Comparison of ENCODE assay signal across 20 cellular contexts in the genomic region with DNA sequence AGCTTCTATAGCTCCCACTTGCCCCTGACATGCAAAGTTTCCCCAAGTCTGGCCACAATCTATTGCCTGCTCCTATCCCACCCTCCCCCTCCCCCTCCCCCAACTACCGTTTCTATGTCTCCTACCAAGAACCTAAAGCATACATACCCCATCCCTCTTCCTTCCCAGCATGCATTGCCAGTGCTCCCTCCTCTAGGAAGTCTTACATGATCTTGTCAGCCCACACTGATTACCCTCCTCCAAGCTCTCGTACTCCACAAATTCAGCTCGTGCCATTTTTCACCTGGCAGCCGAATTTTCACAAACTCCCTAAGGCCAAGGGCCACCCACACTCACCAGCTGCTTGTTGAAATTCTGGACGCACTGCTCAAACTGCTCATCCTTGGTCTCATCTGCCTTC. TPM values are rescaled to one million over a fixed set of nuclear protein-coding genes. Genes with fewer than 3 reads are reported as not detected.
A peak's percentile ranks its signal among the peaks of the same experiment; 100 is the strongest.
DNase-seq lines count a peak whose midpoint lies in the region; ATAC-seq and TF ChIP-seq lines count a peak whose summit lies in the region.
"Had no signal": no experiment of that assay in that cellular context is flagged by ENCODE, and none has a peak within 500 bp of the region (broad histone marks: within the 10 kb centered on the region; RNA-seq: fewer than 3 reads in every experiment).

No MANE protein-coding gene starts in this region.

- H3K27me3 Mint-ChIP-seq in GM23338 (ENCODE audit: insufficient read depth, low read depth, poor library complexity) = peaks cover 17% of the 10 kb centered on the region
- H3K27me3 Mint-ChIP-seq in activated T-helper 17 cell treated with anti-CD3 and anti-CD28 coated beads, Interleukin-2, amount 50 U/mL, for 72 hours = no peaks in the 10 kb centered on the region
- H3K27me3 Mint-ChIP-seq in stimulated activated naive CD8-positive, alpha-beta T cell treated with anti-CD3 and anti-CD28 coated beads, Interleukin-15, amount 100 ng/mL, for 72 hours = no peaks in the 10 kb centered on the region

- peak overlapping the region; percentile 17; the same call in 1 of the 2 replicates for H3K27ac Mint-ChIP-seq in GM23338
- H3K27ac Mint-ChIP-seq in activated T-helper 17 cell treated with anti-CD3 and anti-CD28 coated beads, Interleukin-2, amount 50 U/mL, for 72 hours = peak overlapping the region; percentile 70
- peak overlapping the region; percentile 78 to 85 for H3K27ac Mint-ChIP-seq in stimulated activated naive CD8-positive, alpha-beta T cell treated with anti-CD3 and anti-CD28 coated beads, Interleukin-15, amount 100 ng/mL, for 72 hours
- H3K27ac Mint-ChIP-seq: mesothelial cell of epicardium had no signal

- peak overlapping the region; percentile 37 for H3K9ac ChIP-seq in mesenchymal stem cell (ENCODE audit: low read length)
- H3K9ac ChIP-seq in mammary epithelial cell (ENCODE audit: insufficient read depth, low read length) = no peak overlapping the region
- H3K9ac ChIP-seq: KMS-11 had no signal

- H3K4me1 Mint-ChIP-seq in GM23338 = peaks cover 21% of the 10 kb centered on the region
- peaks cover 37% of the 10 kb centered on the region for H3K4me1 Mint-ChIP-seq in activated T-helper 17 cell treated with anti-CD3 and anti-CD28 coated beads, Interleukin-2, amount 50 U/mL, for 72 hours
- H3K4me1 Mint-ChIP-seq in stimulated activated naive CD8-positive, alpha-beta T cell treated with anti-CD3 and anti-CD28 coated beads, Interleukin-15, amount 100 ng/mL, for 72 hours = peaks cover 90% of the 10 kb centered on the region

- no peak overlapping the region for H3K14ac ChIP-seq in mesenchymal stem cell (ENCODE audit: low read length in 2 of 2)

- no peak overlapping the region for H2BK120ac ChIP-seq in mesenchymal stem cell (ENCODE audit: low read depth, low read length)

- peaks cover 43% of the 10 kb centered on the region for H3K79me1 ChIP-seq in mesenchymal stem cell (replicated peaks; ENCODE audit: low read length, poor library complexity, severe bottlenecking)

- no peaks in the 10 kb centered on the region; the same call in 2 of the 3 replicates for H3K9me3 Mint-ChIP-seq in GM23338
- H3K9me3 Mint-ChIP-seq in activated T-helper 17 cell treated with anti-CD3 and anti-CD28 coated beads, Interleukin-2, amount 50 U/mL, for 72 hours = no peaks in the 10 kb centered on the region
- no peaks in the 10 kb centered on the region for H3K9me3 Mint-ChIP-seq in stimulated activated naive CD8-positive, alpha-beta T cell treated with anti-CD3 and anti-CD28 coated beads, Interleukin-15, amount 100 ng/mL, for 72 hours
- H3K9me3 Mint-ChIP-seq: mesothelial cell of epicardium had no signal

- BruUV-seq in mammary epithelial cell (replicated peaks; lab: Mats Ljungman, UMichigan) = no TSS peak

- in situ Hi-C loops in mammary epithelial cell (cut with MboI; ENCODE audit: low sequenced_read_pairs in 2 of 2) = no loop called here

- WGBS in mesenchymal stem cell = 96% methylated on average over 5 of the region's 5 CpGs
- 55% methylated on average over 4 of the region's 5 CpGs for WGBS in mammary epithelial cell (ENCODE audit: low coverage, missing lambda C conversion rate)

- H3K18ac ChIP-seq in mesenchymal stem cell (ENCODE audit: low read depth in 1 of 2, low read length in 2 of 2) = no peak overlapping the region

- H3K4me2 ChIP-seq in GM23338 (no peak overlapping the region), mesenchymal stem cell (ENCODE audit: low read length, poor library complexity, severe bottlenecking) (no peak overlapping the region), mammary epithelial cell (ENCODE audit: insufficient read depth, low read depth, low read length) (no peak overlapping the region)
- H3K4me2 ChIP-seq: KMS-11 had no signal

- H4K20me1 ChIP-seq in GM23338 (replicated peaks; ENCODE audit: insufficient read depth) (no peaks in the 10 kb centered on the region), mammary epithelial cell (ENCODE audit: insufficient read depth, low read length) (no peaks in the 10 kb centered on the region)

- H3K36me3 ChIP-seq in GM23338 (ENCODE audit: insufficient read depth) = no peaks in the 10 kb centered on the region
- peaks cover 8 to 51% of the 10 kb centered on the region in 2 experiments for H3K36me3 ChIP-seq in mesenchymal stem cell (ENCODE audit: control insufficient read depth in 1 of 2, insufficient read depth in 2 of 2, low read depth in 1 of 2, low read length in 2 of 2)
- no peaks in the 10 kb centered on the region for H3K36me3 ChIP-seq in mammary epithelial cell (ENCODE audit: insufficient read depth, low read length)
- H3K36me3 ChIP-seq: ascending aorta, BE2C, sigmoid colon had no signal

- peaks cover 6% of the 10 kb centered on the region; the same call in 1 of the 3 replicates for H3K36me3 Mint-ChIP-seq in GM23338 (ENCODE audit: low read depth)
- peaks cover 48% of the 10 kb centered on the region for H3K36me3 Mint-ChIP-seq in activated T-helper 17 cell treated with anti-CD3 and anti-CD28 coated beads, Interleukin-2, amount 50 U/mL, for 72 hours (ENCODE audit: low read depth)
- H3K36me3 Mint-ChIP-seq: mesothelial cell of epicardium had no signal

- dilution Hi-C loops in mammary epithelial cell (cut with HindIII; ENCODE audit: low sequenced_read_pairs) = loop anchor here (5.0 kb wide), 1 partner anchor 101 kb away; no protein-coding TSS in a partner anchor

- intact Hi-C loops in mammary epithelial cell (cut with micrococcal nuclease) = no loop called here

- CTCF ChIA-PET in mammary epithelial cell (lab: Charles Lee; ENCODE audit: low non-redundant PET) = no interaction called here

- H3K27ac ChIP-seq in GM23338 (ENCODE audit: low read depth) = no peak overlapping the region
- no peak overlapping the region for H3K27ac ChIP-seq in mesenchymal stem cell (ENCODE audit: low read length, poor library complexity, severe bottlenecking)
- H3K27ac ChIP-seq in mammary epithelial cell (ENCODE audit: insufficient read depth, low read depth, low read length) = no peak overlapping the region
- H3K27ac ChIP-seq: ascending aorta, KMS-11, sigmoid colon, testis had no signal

- H2AK5ac ChIP-seq in mesenchymal stem cell (ENCODE audit: low read length, severe bottlenecking) = no peak overlapping the region

- DNase-seq in GM23338 (ENCODE audit: low spot score) (no peak), mesenchymal stem cell (no peak), mammary epithelial cell (no peak), hippocampal formation (lab: John Stamatoyannopoulos, UW) (no peak)
- DNase-seq in stimulated activated naive CD8-positive, alpha-beta T cell treated with anti-CD3 and anti-CD28 coated beads, Interleukin-15, amount 100 ng/mL, for 72 hours = no peak
- no peak for DNase-seq in activated CD4-positive, alpha-beta T cell treated with anti-CD3 and anti-CD28 coated beads for 48 hours
- DNase-seq: activated CD4-positive, alpha-beta T cell treated with anti-CD3 and anti-CD28 coated beads, Interleukin-2, amount 50 U/mL, for 1 hour; BE2C; GF-D8; NCI-H2081; NCI-H446 treated with DMSO at 0.1 percent for 48 hours; sigmoid colon; stimulated activated CD4-positive, alpha-beta T cell treated with anti-CD3 and anti-CD28 coated beads, Interleukin-2, amount 100 ng/mL, for 24 hours; testis had no signal

- no peak for ATAC-seq in GM23338
- no peak for ATAC-seq in activated T-helper 17 cell treated with anti-CD3 and anti-CD28 coated beads, Interleukin-2, amount 50 U/mL, for 72 hours (replicated peaks)
- ATAC-seq in stimulated activated naive CD8-positive, alpha-beta T cell treated with anti-CD3 and anti-CD28 coated beads, Interleukin-15, amount 100 ng/mL, for 72 hours = no peak
- ATAC-seq: GM12878, HCT116 had no signal

- H3K9me2 ChIP-seq in GM23338 (ENCODE audit: insufficient read depth) = no peaks in the 10 kb centered on the region

- no peak overlapping the region for H2BK5ac ChIP-seq in mesenchymal stem cell (ENCODE audit: low read depth, low read length, poor library complexity, severe bottlenecking)

- TF ChIP-seq CTCF in GM23338 (conservative IDR thresholded peaks at IDR 0.05; ENCODE audit: low read depth in 2 of 2) = no peak
- TF ChIP-seq CTCF in mammary epithelial cell (conservative IDR thresholded peaks at IDR 0.05 in 1 of 2, IDR thresholded peaks at IDR 0.05 in 1 of 2; ENCODE audit: extremely low read depth in 1 of 2, insufficient read depth in 1 of 2, low read depth in 1 of 2, low read length in 2 of 2) = no peak

- H3K23ac ChIP-seq in mesenchymal stem cell (ENCODE audit: low read length in 2 of 2) = no peak overlapping the region

- H2AFZ ChIP-seq in GM23338 (no peak overlapping the region), mesenchymal stem cell (ENCODE audit: low read depth, low read length) (no peak overlapping the region), mammary epithelial cell (ENCODE audit: low read depth, low read length) (no peak overlapping the region)

- no peak overlapping the region for H2BK12ac ChIP-seq in mesenchymal stem cell (ENCODE audit: low read length in 2 of 2)

- no peak overlapping the region for H3K4me3 Mint-ChIP-seq in GM23338
- H3K4me3 Mint-ChIP-seq in activated T-helper 17 cell treated with anti-CD3 and anti-CD28 coated beads, Interleukin-2, amount 50 U/mL, for 72 hours = no peak overlapping the region
- H3K4me3 Mint-ChIP-seq in stimulated activated naive CD8-positive, alpha-beta T cell treated with anti-CD3 and anti-CD28 coated beads, Interleukin-15, amount 100 ng/mL, for 72 hours = no peak overlapping the region
- H3K4me3 Mint-ChIP-seq: mesothelial cell of epicardium had no signal

- H3K4ac ChIP-seq in mesenchymal stem cell (ENCODE audit: low read depth in 1 of 2, low read length in 2 of 2) = no peak overlapping the region

- H3K79me2 ChIP-seq in GM23338 (replicated peaks; ENCODE audit: insufficient read depth) = 0 out of 2 replicates have a peak, but pooled peaks cover 4% of the 10 kb centered on the region
- H3K79me2 ChIP-seq in mammary epithelial cell (ENCODE audit: insufficient read depth, low read length) = no peaks in the 10 kb centered on the region

- no peak overlapping the region for H4K8ac ChIP-seq in mesenchymal stem cell (ENCODE audit: low read length)

- no peak overlapping the region for H4K91ac ChIP-seq in mesenchymal stem cell (ENCODE audit: low read length)

- no peaks in the 10 kb centered on the region for H3F3A ChIP-seq in GM23338 (replicated peaks; ENCODE audit: low read depth)

- no peak overlapping the region for H2BK15ac ChIP-seq in mesenchymal stem cell (ENCODE audit: low read depth, poor library complexity, severe bottlenecking)

- H3K4me1 ChIP-seq in GM23338 (ENCODE audit: insufficient read depth) (no peaks in the 10 kb centered on the region), mesenchymal stem cell (ENCODE audit: control insufficient read depth, insufficient read depth, low read depth, low read length) (peaks cover 65% of the 10 kb centered on the region), mammary epithelial cell (ENCODE audit: insufficient read depth, low read length) (no peaks in the 10 kb centered on the region)
- H3K4me1 ChIP-seq: BE2C had no signal

- no peaks in the 10 kb centered on the region for H3K9me3 ChIP-seq in mesenchymal stem cell (ENCODE audit: control insufficient read depth, low read length)
- H3K9me3 ChIP-seq in mammary epithelial cell (replicated peaks; ENCODE audit: insufficient read depth, low read length) = no peaks in the 10 kb centered on the region
- H3K9me3 ChIP-seq: ascending aorta, BE2C, sigmoid colon, testis had no signal

- no peak overlapping the region for H3K4me3 ChIP-seq in GM23338
- no peak overlapping the region for H3K4me3 ChIP-seq in mesenchymal stem cell (ENCODE audit: insufficient read depth in 1 of 2, low read depth in 1 of 2, low read length in 2 of 2)
- no peak overlapping the region for H3K4me3 ChIP-seq in mammary epithelial cell (replicated peaks in 1 of 3; ENCODE audit: insufficient read depth in 1 of 3, low read depth in 2 of 3, low read length in 3 of 3)
- H3K4me3 ChIP-seq: ascending aorta, GM12878, sigmoid colon, testis had no signal

- no peaks in the 10 kb centered on the region for H3K27me3 ChIP-seq in GM23338 (ENCODE audit: insufficient read depth)
- no peaks in the 10 kb centered on the region for H3K27me3 ChIP-seq in mesenchymal stem cell (ENCODE audit: control insufficient read depth in 1 of 2, insufficient read depth in 1 of 2, low read length in 2 of 2)
- H3K27me3 ChIP-seq in mammary epithelial cell (ENCODE audit: insufficient read depth, low read length) = no peaks in the 10 kb centered on the region
- H3K27me3 ChIP-seq: ascending aorta, BE2C, sigmoid colon, testis had no signal

RNA-seq across cellular contexts. Expression of a gene that starts 30.7 kb away (rescaled TPM):
- total RNA-seq in GM23338 (2014; rRNA removed; shearing (Covaris generic)) = 52.7 and 56.4 TPM in 2 replicates
- polyA plus RNA-seq in GM23338 (2016; fragmentation: Nextera tagmentation; extraction: Ambion mirVana) (30.0 and 30.1 TPM in 2 replicates), mammary epithelial cell (0.88 TPM)
- total RNA-seq in activated T-helper 17 cell treated with anti-CD3 and anti-CD28 coated beads, Interleukin-2, amount 50 U/mL, for 72 hours = 100 to 1,000 TPM in 1 of 2 donors, 10 to 100 TPM in 1; 84.0 to 110 TPM
- 61.3 TPM for polyA plus RNA-seq in mesenchymal stem cell (2013, experiment 1 of 2)
- 58.6 TPM for polyA plus RNA-seq in mesenchymal stem cell (2013, experiment 2 of 2)
- 1 to 10 TPM; 5.1 to 7.3 TPM for total RNA-seq in mammary epithelial cell
- not detected for polyA minus RNA-seq in mammary epithelial cell

Comparison
In these comparisons a context has a peak if more than half of its experiments do, and no peak if none do; other contexts are left out.
1. H3K27ac Mint-ChIP-seq: peak in every context shown above with its lines; median percentile 82 in stimulated activated naive CD8-positive, alpha-beta T cell treated with anti-CD3 and anti-CD28 coated beads, Interleukin-15, amount 100 ng/mL, for 72 hours; 70 in activated T-helper 17 cell treated with anti-CD3 and anti-CD28 coated beads, Interleukin-2, amount 50 U/mL, for 72 hours; 17 in GM23338.